ENCODE assay signal across 10 cellular contexts in genomic region chr7:135159359-135160087, GRCh38. TPM values are rescaled to one million over a fixed set of nuclear protein-coding genes. Genes with fewer than 3 reads are reported as not detected.
DNase-seq lines count a peak whose midpoint lies in the region; ATAC-seq and TF ChIP-seq lines count a peak whose summit lies in the region.
"Had no signal": no experiment of that assay in that cellular context is flagged by ENCODE, and none has a peak within 500 bp of the region (broad histone marks: within the 10 kb centered on the region; RNA-seq: fewer than 3 reads in every experiment).

No MANE protein-coding gene starts in this region.

- no peaks in the 10 kb centered on the region for H3K36me3 ChIP-seq in parathyroid adenoma (ENCODE audit: control insufficient read depth, insufficient read depth, low read length)

- no peaks in the 10 kb centered on the region for H3K9me3 ChIP-seq in parathyroid adenoma (ENCODE audit: control insufficient read depth, low read length)

- peak; percentile 5 for ATAC-seq in GM18861 (IDR thresholded peaks at IDR 0.05; ENCODE audit: unreplicated experiment)

- H3K4me1 ChIP-seq in parathyroid adenoma, result peaks cover 15% of the 10 kb centered on the region

- peaks cover 44% of the 10 kb centered on the region for H3K4me1 Mint-ChIP-seq in dendritic cell treated with granulocyte-macrophage colony-stimulating factor and Interleukin-4, amounts not matched to agents 40 ng/mL and 50 ng/mL, for 4 days (ENCODE audit: low read depth)

- H3K4me3 ChIP-seq in HL-60 (replicated peaks; ENCODE audit: insufficient read depth, low read length) (no peak overlapping the region), parathyroid adenoma (ENCODE audit: low read depth, low read length) (no peak overlapping the region)

- no peak overlapping the region for H2AFZ ChIP-seq in parathyroid adenoma

- peaks cover 42% of the 10 kb centered on the region for H3K9me3 Mint-ChIP-seq in dendritic cell treated with granulocyte-macrophage colony-stimulating factor and Interleukin-4, amounts not matched to agents 40 ng/mL and 50 ng/mL, for 4 days

- H3K27ac ChIP-seq in HL-60 (replicated peaks) (peak overlapping the region; percentile 92), parathyroid adenoma (peak overlapping the region; percentile 2)

- H3K27ac Mint-ChIP-seq in dendritic cell treated with granulocyte-macrophage colony-stimulating factor and Interleukin-4, amounts not matched to agents 40 ng/mL and 50 ng/mL, for 4 days, result peak overlapping the region; percentile 84

- H3K4me3 Mint-ChIP-seq in dendritic cell treated with granulocyte-macrophage colony-stimulating factor and Interleukin-4, amounts not matched to agents 40 ng/mL and 50 ng/mL, for 4 days, result no peak overlapping the region
- H3K4me3 Mint-ChIP-seq: mesothelial cell of epicardium had no signal

- peak overlapping the region; percentile 19 for H3K4me2 ChIP-seq in parathyroid adenoma (ENCODE audit: low read length)

- H3K36me3 Mint-ChIP-seq in dendritic cell treated with granulocyte-macrophage colony-stimulating factor and Interleukin-4, amounts not matched to agents 40 ng/mL and 50 ng/mL, for 4 days (ENCODE audit: low read depth), result peaks cover 84% of the 10 kb centered on the region

- DNase-seq in HL-60 (ENCODE audit: low read depth in 1 of 2, low spot score in 1 of 2) (no peak), DMS114 treated with DMSO at 0.1 percent for 48 hours (lab: John Stamatoyannopoulos, UW; ENCODE audit: unreplicated experiment) (no peak), NCI-H345 treated with DMSO at 0.1 percent for 48 hours (lab: John Stamatoyannopoulos, UW; ENCODE audit: unreplicated experiment) (no peak), mesenteric fat pad (ENCODE audit: low spot score) (no peak)
- DNase-seq: caudate nucleus, NCI-H1417 had no signal

- H3K79me2 ChIP-seq in parathyroid adenoma, result peaks cover 8% of the 10 kb centered on the region

- intact Hi-C loops in dendritic cell treated with granulocyte-macrophage colony-stimulating factor and Interleukin-4, amounts not matched to agents 40 ng/mL and 50 ng/mL, for 4 days (cut with micrococcal nuclease), result loop anchor here (10.0 kb wide), 1 partner anchor 515 kb away; the partner anchor contains the start of gene BPGM

- H3K27me3 Mint-ChIP-seq in dendritic cell treated with granulocyte-macrophage colony-stimulating factor and Interleukin-4, amounts not matched to agents 40 ng/mL and 50 ng/mL, for 4 days, result no peaks in the 10 kb centered on the region

- H3K9ac ChIP-seq in parathyroid adenoma, result no peak overlapping the region

- TF ChIP-seq CTCF in HL-60 (IDR thresholded peaks at IDR 0.05; ENCODE audit: insufficient read depth, low read length), result no peak
- TF ChIP-seq CTCF in parathyroid adenoma (IDR thresholded peaks at IDR 0.05), result no peak

- H3K27me3 ChIP-seq in HL-60 (ENCODE audit: insufficient read depth, poor library complexity, severe bottlenecking), result no peaks in the 10 kb centered on the region
- no peaks in the 10 kb centered on the region for H3K27me3 ChIP-seq in parathyroid adenoma (ENCODE audit: control insufficient read depth, insufficient read depth, low read length)

RNA-seq across cellular contexts. Expression of gene CYREN, which starts 11.0 kb away (rescaled TPM):
- 35.8 TPM for total RNA-seq in mesenteric fat pad

RNA-seq across cellular contexts. Expression of gene TMEM140, which starts 11.7 kb away (rescaled TPM):
- 55.5 TPM for total RNA-seq in mesenteric fat pad

RNA-seq across cellular contexts. Expression of gene WDR91, which starts 51.8 kb away (rescaled TPM):
- 15.0 TPM for total RNA-seq in mesenteric fat pad
